Comparison of ENCODE assay signal across 8 cellular contexts in genomic region chr16:10385725-10386516, GRCh38. TPM values are rescaled to one million over a fixed set of nuclear protein-coding genes. Genes with fewer than 3 reads are reported as not detected.
DNase-seq lines count a peak whose midpoint lies in the region; ATAC-seq, FAIRE-seq and TF ChIP-seq lines count a peak whose summit lies in the region.

Gene ATF7IP2 (plus strand): TSS chr16:10386061. CDS start chr16:10430621, 44,560 bp downstream.

- peaks cover 2% of the 10 kb centered on the region for H3K27me3 Mint-ChIP-seq in IgD-negative memory B cell
- no peaks in the 10 kb centered on the region for H3K27me3 Mint-ChIP-seq in central memory CD8-positive, alpha-beta T cell

- ATAC-seq in GM21526 (IDR thresholded peaks at IDR 0.05; ENCODE audit: low FRiP score, unreplicated experiment), result peak; percentile 90
- peak; percentile 98 for ATAC-seq in activated CD4-positive, CD25-positive, alpha-beta regulatory T cell treated with anti-CD3 and anti-CD28 coated beads, Interleukin-2, amount 50 U/mL, for 24 hours
- peak; percentile 93 for ATAC-seq in central memory CD8-positive, alpha-beta T cell (replicated peaks; ENCODE audit: extremely low read depth, poor library complexity, severe bottlenecking)

- H3K27ac ChIP-seq in kidney (ENCODE audit: low read depth in 2 of 2, low read length in 2 of 2), result peak within 1 kb of the TSS; percentile 66 to 67

- no peaks in the 10 kb centered on the region for H3K9me3 ChIP-seq in kidney (ENCODE audit: control insufficient read depth in 1 of 2, low read length in 2 of 2)

- H3K4me1 Mint-ChIP-seq in IgD-negative memory B cell, result peaks cover 24 to 36% (median 24%) of the 10 kb centered on the region in 3 donors
- H3K4me1 Mint-ChIP-seq in central memory CD8-positive, alpha-beta T cell, result peaks cover 39% of the 10 kb centered on the region

- H3K4me1 ChIP-seq in kidney (ENCODE audit: control insufficient read depth in 1 of 2, insufficient read depth in 1 of 2, low read depth in 1 of 2, low read length in 2 of 2), result no peaks in the 10 kb centered on the region

- H3K4me3 ChIP-seq in kidney (ENCODE audit: low read length in 2 of 2), result peak within 1 kb of the TSS; percentile 80 to 94

- no peak for TF ChIP-seq CTCF in kidney (IDR thresholded peaks at IDR 0.05; ENCODE audit: borderline replicate concordance, extremely low read depth, insufficient read depth)

- H3K36me3 Mint-ChIP-seq in IgD-negative memory B cell, result no peaks in the 10 kb centered on the region
- peaks cover 14% of the 10 kb centered on the region for H3K36me3 Mint-ChIP-seq in central memory CD8-positive, alpha-beta T cell (ENCODE audit: insufficient read depth)

- H3K9me3 Mint-ChIP-seq in IgD-negative memory B cell, result peaks cover 0 to 4% (median 0%) of the 10 kb centered on the region in 3 donors
- H3K9me3 Mint-ChIP-seq in central memory CD8-positive, alpha-beta T cell, result no peaks in the 10 kb centered on the region

- H3K4me3 Mint-ChIP-seq in IgD-negative memory B cell, result peak within 1 kb of the TSS; percentile 85 to 99 (median 98)
- H3K4me3 Mint-ChIP-seq in central memory CD8-positive, alpha-beta T cell, result peak within 1 kb of the TSS; percentile 97

- H3K36me3 ChIP-seq in kidney (ENCODE audit: control insufficient read depth in 1 of 2, insufficient read depth in 2 of 2, low read length in 2 of 2), result no peaks in the 10 kb centered on the region

- in situ Hi-C loops in Caki2 (cut with HindIII; ENCODE audit: low pct_unique_long_range_greater_than_20kb, low sequenced_read_pairs), result no loop called here

- DNase-seq in Caki2 (ENCODE audit: low read depth) (peak; percentile 92), kidney (peak; percentile 95), HCEC 1CT (no peak)
- DNase-seq in central memory CD8-positive, alpha-beta T cell (ENCODE audit: low spot score in 2 of 2), result peak; percentile 69 to 73
- peak; percentile 70 to 80 for DNase-seq in stimulated activated CD4-positive, alpha-beta T cell treated with anti-CD3 and anti-CD28 coated beads, Interleukin-15, amount 100 ng/mL, for 1 hour (ENCODE audit: low read depth in 1 of 2, low spot score in 1 of 2)

- H3K27ac Mint-ChIP-seq in IgD-negative memory B cell, result peak within 1 kb of the TSS; percentile 52 to 99 (median 96)
- peak within 1 kb of the TSS; percentile 95 for H3K27ac Mint-ChIP-seq in central memory CD8-positive, alpha-beta T cell (ENCODE audit: low read depth)

- intact Hi-C loops in kidney (cut with DNase I), result no loop called here

- peak within 1 kb of the TSS; percentile 52 to 85 for H3K9ac ChIP-seq in kidney (ENCODE audit: low read length in 2 of 2)

- FAIRE-seq in kidney (lab: Jason Lieb, UNC), result no peak

RNA-seq across cellular contexts. Expression of gene ATF7IP2, which starts in this region (rescaled TPM):
- total RNA-seq in Caki2 (2014; rRNA removed; shearing (Covaris generic); ENCODE audit: low replicate concordance), result 9.3 and 12.9 TPM in 2 replicates
- 75.3 TPM for polyA plus RNA-seq in IgD-negative memory B cell
- total RNA-seq in kidney, result 17.1 TPM
- polyA plus RNA-seq in kidney (ENCODE audit: insufficient read depth, low read depth, low replicate concordance), result 20.2 TPM
